1 cellular context compared by ENCODE assay signal in genomic region chr2:26970244-26970927, GRCh38.
TF ChIP-seq lines count a peak whose summit lies in the region.

Gene MAPRE3 (plus strand): TSS chr2:26970637. CDS start chr2:27022219, 51,582 bp downstream.

TF ChIP-seq in IMR-90, 13 proteins besides CTCF, POLR2A, EP300 and RAD21 (continued from another document):
- TF ChIP-seq, protein P1, sequence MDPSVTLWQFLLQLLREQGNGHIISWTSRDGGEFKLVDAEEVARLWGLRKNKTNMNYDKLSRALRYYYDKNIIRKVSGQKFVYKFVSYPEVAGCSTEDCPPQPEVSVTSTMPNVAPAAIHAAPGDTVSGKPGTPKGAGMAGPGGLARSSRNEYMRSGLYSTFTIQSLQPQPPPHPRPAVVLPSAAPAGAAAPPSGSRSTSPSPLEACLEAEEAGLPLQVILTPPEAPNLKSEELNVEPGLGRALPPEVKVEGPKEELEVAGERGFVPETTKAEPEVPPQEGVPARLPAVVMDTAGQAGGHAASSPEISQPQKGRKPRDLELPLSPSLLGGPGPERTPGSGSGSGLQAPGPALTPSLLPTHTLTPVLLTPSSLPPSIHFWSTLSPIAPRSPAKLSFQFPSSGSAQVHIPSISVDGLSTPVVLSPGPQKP (IDR thresholded peaks at IDR 0.05; ENCODE audit: borderline replicate concordance, low read depth, low read length), result no peak
- peak; percentile 68 for TF ChIP-seq MAZ (IDR thresholded peaks at IDR 0.05; ENCODE audit: borderline replicate concordance, low read depth, low read length)
- TF ChIP-seq NFE2L2 (IDR thresholded peaks at IDR 0.05; ENCODE audit: low read depth, low read length), result no peak
- no peak for TF ChIP-seq SMC3 (IDR thresholded peaks at IDR 0.05; ENCODE audit: low read depth, low read length)
- TF ChIP-seq MAFK (IDR thresholded peaks at IDR 0.05; ENCODE audit: low read depth, low read length), result 0 out of 2 replicates have a peak, but pooled peaks have one; percentile 5
- no peak for TF ChIP-seq RCOR1 (IDR thresholded peaks at IDR 0.05; ENCODE audit: insufficient replicate concordance, low read length)
- TF ChIP-seq, protein P2, sequence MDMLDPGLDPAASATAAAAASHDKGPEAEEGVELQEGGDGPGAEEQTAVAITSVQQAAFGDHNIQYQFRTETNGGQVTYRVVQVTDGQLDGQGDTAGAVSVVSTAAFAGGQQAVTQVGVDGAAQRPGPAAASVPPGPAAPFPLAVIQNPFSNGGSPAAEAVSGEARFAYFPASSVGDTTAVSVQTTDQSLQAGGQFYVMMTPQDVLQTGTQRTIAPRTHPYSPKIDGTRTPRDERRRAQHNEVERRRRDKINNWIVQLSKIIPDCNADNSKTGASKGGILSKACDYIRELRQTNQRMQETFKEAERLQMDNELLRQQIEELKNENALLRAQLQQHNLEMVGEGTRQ (IDR thresholded peaks at IDR 0.05; ENCODE audit: low read depth, low read length), result no peak
- TF ChIP-seq CHD1 (IDR thresholded peaks at IDR 0.05; ENCODE audit: low read depth, low read length), result no peak
- TF ChIP-seq FOS (IDR thresholded peaks at IDR 0.05; ENCODE audit: low read depth, low read length), result no peak
- TF ChIP-seq BHLHE40 (IDR thresholded peaks at IDR 0.05; ENCODE audit: low read depth, low read length), result no peak
